In genomic region chr13:48401480-48401879, GRCh38 we compare ENCODE assay signal across 14 cellular contexts. TPM values are rescaled to one million over a fixed set of nuclear protein-coding genes. Genes with fewer than 3 reads are reported as not detected.
A peak's percentile ranks its signal among the peaks of the same experiment; 100 is the strongest.
DNase-seq lines count a peak whose midpoint lies in the region; ATAC-seq, FAIRE-seq and TF ChIP-seq lines count a peak whose summit lies in the region.
"Had no signal": no experiment of that assay in that cellular context is flagged by ENCODE, and none has a peak within 500 bp of the region (broad histone marks: within the 10 kb centered on the region; RNA-seq: fewer than 3 reads in every experiment).

No MANE protein-coding gene starts in this region.

- peak overlapping the region; percentile 74 for H3K9ac ChIP-seq in GM23248
- no peak overlapping the region for H3K9ac ChIP-seq in K562 (ENCODE audit: insufficient read depth in 1 of 2, low read depth in 2 of 2, low read length in 2 of 2)

- peaks cover 75% of the 10 kb centered on the region for H3K4me1 ChIP-seq in GM23248 (ENCODE audit: insufficient read depth)
- H3K4me1 ChIP-seq in K562 (replicated peaks in 1 of 2; ENCODE audit: control insufficient read depth in 2 of 2, insufficient read depth in 2 of 2, low read length in 2 of 2), result no peaks in the 10 kb centered on the region
- peaks cover 39 to 46% of the 10 kb centered on the region in 2 donors for H3K4me1 ChIP-seq in naive thymus-derived CD4-positive, alpha-beta T cell (ENCODE audit: control insufficient read depth in 2 of 2, insufficient read depth in 2 of 2, low read length in 2 of 2)
- H3K4me1 ChIP-seq: colonic mucosa had no signal

- H3K27me3 Mint-ChIP-seq in naive thymus-derived CD4-positive, alpha-beta T cell, result no peaks in the 10 kb centered on the region

- H3K9me3 Mint-ChIP-seq in naive thymus-derived CD4-positive, alpha-beta T cell, result peaks cover 0 to 5% (median 0%) of the 10 kb centered on the region in 11 donors

- no peaks in the 10 kb centered on the region for H3K9me3 ChIP-seq in GM23248 (ENCODE audit: low read depth)
- no peaks in the 10 kb centered on the region for H3K9me3 ChIP-seq in K562 (replicated peaks; ENCODE audit: control insufficient read depth, insufficient read depth, low read depth, low read length)
- no peaks in the 10 kb centered on the region for H3K9me3 ChIP-seq in naive thymus-derived CD4-positive, alpha-beta T cell (ENCODE audit: control insufficient read depth in 2 of 3, low read length in 3 of 3)
- H3K9me3 ChIP-seq: colonic mucosa had no signal

- H3K27me3 ChIP-seq in GM23248 (replicated peaks; ENCODE audit: insufficient read depth) (no peaks in the 10 kb centered on the region), K562 (ENCODE audit: control insufficient read depth in 2 of 2, insufficient read depth in 2 of 2, low read length in 2 of 2) (no peaks in the 10 kb centered on the region)
- no peaks in the 10 kb centered on the region for H3K27me3 ChIP-seq in naive thymus-derived CD4-positive, alpha-beta T cell (ENCODE audit: control insufficient read depth in 2 of 2, insufficient read depth in 2 of 2, low read length in 2 of 2)
- H3K27me3 ChIP-seq: colonic mucosa had no signal

- no peak for TF ChIP-seq EP300 in K562 (IDR thresholded peaks at IDR 0.05; ENCODE audit: low read length)

- no peaks in the 10 kb centered on the region for H4K20me1 ChIP-seq in GM23248 (ENCODE audit: insufficient read depth)
- H4K20me1 ChIP-seq in K562 (replicated peaks; ENCODE audit: control insufficient read depth, insufficient read depth, low read length), result no peaks in the 10 kb centered on the region

- H3K4me2 ChIP-seq in GM23248 (ENCODE audit: unreplicated experiment) (peak overlapping the region; percentile 81), K562 (ENCODE audit: insufficient read depth, low read length) (no peak overlapping the region)

- peak overlapping the region; percentile 63 for H3K27ac ChIP-seq in 22Rv1
- H3K27ac ChIP-seq in GM23248, result peak overlapping the region; percentile 91
- H3K27ac ChIP-seq in K562 (ENCODE audit: extremely low read depth, low read depth, low read length), result no peak overlapping the region
- H3K27ac ChIP-seq in naive thymus-derived CD4-positive, alpha-beta T cell (ENCODE audit: low read depth, low read length), result peak overlapping the region; percentile 49
- H3K27ac ChIP-seq: colonic mucosa had no signal

- H3K36me3 Mint-ChIP-seq in naive thymus-derived CD4-positive, alpha-beta T cell, result peaks cover 0 to 15% (median 3%) of the 10 kb centered on the region in 5 donors

- H3K4me3 Mint-ChIP-seq in naive thymus-derived CD4-positive, alpha-beta T cell, result peak overlapping the region in 7 of 10 donors; percentile 36 to 83 (median 55)

- in situ Hi-C loops in GM23248 (cut with MboI) (no loop called here), K562 (cut with MboI) (no loop called here)

- intact Hi-C loops in K562 (cut with micrococcal nuclease), result no loop called here
- intact Hi-C loops in naive thymus-derived CD4-positive, alpha-beta T cell (cut with micrococcal nuclease), result loop anchor here (1.0 to 5.0 kb wide), 11 partner anchors 10 to 368 kb away; partner anchors contain the start of gene ITM2B (in 1 of the 2)

- CTCF ChIA-PET in K562 (lab: Yijun Ruan, JAX; ENCODE audit: low intra/inter-chr PET ratio), result no interaction called here
- CTCF ChIA-PET in naive thymus-derived CD4-positive, alpha-beta T cell (lab: Charles Lee), result interaction anchor here (0.6 to 3.9 kb wide), 8 partner anchors 11 to 1184 kb away, joined by 3 to 66 read pairs (median 4); partner anchors contain the start of genes LPAR6 and RCBTB1

- DNase-seq in GM23248 (peak; percentile 16), K562 (ENCODE audit: extremely low read depth in 1 of 4, low spot score in 3 of 4) (no peak), erythroblast (lab: John Stamatoyannopoulos, UW) (no peak), SKM-1 (lab: John Stamatoyannopoulos, UW; ENCODE audit: unreplicated experiment) (no peak), DMS79 treated with DMSO at 0.1 percent for 48 hours (lab: John Stamatoyannopoulos, UW) (no peak)
- no peak for DNase-seq in naive thymus-derived CD4-positive, alpha-beta T cell
- DNase-seq: activated T-cell treated with anti-CD3 and anti-CD28 coated beads, Interleukin-2, amount 50 U/mL, for 72 hours; colonic mucosa; COR-L47; KG1; NCI-H524 treated with DMSO at 0.1 percent for 48 hours; nucleus accumbens had no signal

- TF ChIP-seq POLR2A in K562 (conservative IDR thresholded peaks at IDR 0.05) (no peak), erythroblast (IDR thresholded peaks at IDR 0.05; ENCODE audit: low read length) (no peak)

- H3K36me3 ChIP-seq in GM23248 (ENCODE audit: low read depth), result no peaks in the 10 kb centered on the region
- H3K36me3 ChIP-seq in K562 (ENCODE audit: control insufficient read depth, insufficient read depth, low read length), result no peaks in the 10 kb centered on the region
- no peaks in the 10 kb centered on the region for H3K36me3 ChIP-seq in naive thymus-derived CD4-positive, alpha-beta T cell (ENCODE audit: control insufficient read depth in 2 of 3, insufficient read depth in 3 of 3, low read length in 3 of 3)
- H3K36me3 ChIP-seq: colonic mucosa had no signal

- H3K4me1 Mint-ChIP-seq in naive thymus-derived CD4-positive, alpha-beta T cell, result peaks cover 29 to 84% (median 69%) of the 10 kb centered on the region in 7 donors

- H3K9me2 ChIP-seq in GM23248 (ENCODE audit: insufficient read depth), result no peaks in the 10 kb centered on the region

- H3K79me2 ChIP-seq in GM23248 (ENCODE audit: insufficient read depth) (peaks cover 54% of the 10 kb centered on the region), K562 (ENCODE audit: control insufficient read depth, insufficient read depth, low read length) (no peaks in the 10 kb centered on the region)

- no peak for ATAC-seq in K562
- no peak for ATAC-seq in naive thymus-derived CD4-positive, alpha-beta T cell
- no peak for ATAC-seq in HG03442 (IDR thresholded peaks at IDR 0.05; ENCODE audit: unreplicated experiment)
- ATAC-seq: activated T-cell treated with anti-CD3 and anti-CD28 coated beads, Interleukin-2, amount 50 U/mL, for 72 hours had no signal

- WGBS in GM23248 (ENCODE audit: low coverage in 1 of 2, low lambda C conversion rate in 2 of 2, missing lambda C conversion rate in 2 of 2), 2 experiments, result 0 to 5% methylated on average over 2 of the region's 2 CpGs
- 5% methylated on average over 2 of the region's 2 CpGs for WGBS in K562 (ENCODE audit: insufficient coverage, low coverage, missing lambda C conversion rate)

- peak overlapping the region; percentile 42 for H3K4me3 ChIP-seq in GM23248
- H3K4me3 ChIP-seq in K562, result no peak overlapping the region
- no peak overlapping the region for H3K4me3 ChIP-seq in naive thymus-derived CD4-positive, alpha-beta T cell (ENCODE audit: low read length)
- H3K4me3 ChIP-seq: colonic mucosa had no signal

- BruUV-seq in K562 (replicated peaks; lab: Mats Ljungman, UMichigan), result no TSS peak

- FAIRE-seq in K562 (lab: Jason Lieb, UNC), result peak; percentile 23

- H3K27ac Mint-ChIP-seq in naive thymus-derived CD4-positive, alpha-beta T cell, result peak overlapping the region in 6 of 9 donors; percentile 12 to 90 (median 74)

- TF ChIP-seq CTCF in 22Rv1 (IDR thresholded peaks at IDR 0.05) (no peak), K562 (IDR thresholded peaks at IDR 0.05 in 2 of 3, conservative IDR thresholded peaks at IDR 0.05 in 1 of 3; ENCODE audit: insufficient read depth in 2 of 3, low read depth in 1 of 3, low read length in 3 of 3) (no peak)

- peaks cover 51% of the 10 kb centered on the region for H3F3A ChIP-seq in GM23248 (ENCODE audit: insufficient read depth)

- H2AFZ ChIP-seq in GM23248 (no peak overlapping the region), K562 (ENCODE audit: low read depth, low read length) (no peak overlapping the region)

- H3K9me1 ChIP-seq in K562 (ENCODE audit: control insufficient read depth, insufficient read depth, low read length), result no peaks in the 10 kb centered on the region

- POLR2A ChIA-PET in K562 (lab: Yijun Ruan, JAX), result no interaction called here
- POLR2A ChIA-PET in naive thymus-derived CD4-positive, alpha-beta T cell (lab: Charles Lee), result interaction anchor here (0.6 to 2.7 kb wide), 8 partner anchors 11 to 253 kb away, joined by 3 to 24 read pairs (median 8); partner anchors contain the start of genes LPAR6 and RCBTB2

- no peak for TF ChIP-seq RAD21 in K562 (CRISPR knock-in tag; conservative IDR thresholded peaks at IDR 0.05 in 1 of 2, IDR thresholded peaks at IDR 0.05 in 1 of 2)

TF ChIP-seq in K562, 482 proteins besides CTCF, POLR2A, EP300 and RAD21:
- TF ChIP-seq PRPF4 (IDR thresholded peaks at IDR 0.05; ENCODE audit: insufficient read depth, low read depth, low read length, poor library complexity, severe bottlenecking), result no peak
- no peak for TF ChIP-seq GATAD2A (IDR thresholded peaks at IDR 0.05)
- TF ChIP-seq BHLHE40 (IDR thresholded peaks at IDR 0.05; ENCODE audit: low read length), result no peak
- TF ChIP-seq ZSCAN29 (IDR thresholded peaks at IDR 0.05), result no peak
- no peak for TF ChIP-seq SMARCE1 (IDR thresholded peaks at IDR 0.05)
- TF ChIP-seq ZFP1 (CRISPR knock-in tag; IDR thresholded peaks at IDR 0.05), result no peak

RNA-seq across cellular contexts. Expression of gene LPAR6, which starts 11.4 kb away (rescaled TPM):
- 2.8 and 8.1 TPM in 2 replicates for total RNA-seq in GM23248 (2014; rRNA removed; shearing (Covaris generic))
- polyA plus RNA-seq in GM23248 (2016; fragmentation: Nextera tagmentation; extraction: Ambion mirVana) (3.8 and 6.6 TPM in 2 replicates), K562 (2011; rRNA removed) (0.05 and 0.10 TPM in 2 replicates), K562 (2014; fragmentation: Illumina TruSeq; extraction: Trizol) (not detected in 2 replicates), K562 (2014; fragmentation: Nextera tagmentation; extraction: Ambion mirVana) (under 1 TPM; 0.04 to 0.14 TPM), K562 (2014; rRNA removed) (0.22 TPM in 1 of 2 replicates, not detected in the other)
- not detected in 2 replicates for total RNA-seq in K562 (2011; cell fraction: chromatin; rRNA removed; ENCODE audit: low replicate concordance)
- not detected in 2 replicates for total RNA-seq in K562 (2011; cell fraction: nucleolus; rRNA removed)
- not detected in 2 replicates for total RNA-seq in K562 (2011; cell fraction: nucleoplasm; rRNA removed)
- total RNA-seq in K562 (2014; rRNA removed) (not detected in 2 replicates), K562 (2014; rRNA removed; fragmentation: Illumina TruSeq; extraction: Trizol) (not detected in 2 replicates), K562 (2015; rRNA removed; fragmentation: Illumina TruSeq; extraction: Trizol) (0.11 TPM in 1 of 2 replicates, not detected in the other), K562 (2021) (not detected in 2 replicates)
- polyA plus RNA-seq in K562 (2011; cell fraction: cytosol; rRNA removed), result not detected in 2 replicates
- polyA plus RNA-seq in K562 (2011; cell fraction: nucleus; rRNA removed), result not detected in 2 replicates
- polyA plus RNA-seq in K562 (2012), result 0.13 and 0.48 TPM in 2 replicates
- polyA minus RNA-seq in K562 (2011; rRNA and poly(A)+ RNA removed), result not detected in 2 replicates
- not detected in 2 replicates for polyA minus RNA-seq in K562 (2011; cell fraction: cytosol; rRNA and poly(A)+ RNA removed)
- not detected in 2 replicates for polyA minus RNA-seq in K562 (2011; cell fraction: nucleus; rRNA and poly(A)+ RNA removed)
- 10 to 100 TPM; 24.1 to 60.4 (median 32.8) TPM for total RNA-seq in naive thymus-derived CD4-positive, alpha-beta T cell
- polyA plus RNA-seq in naive thymus-derived CD4-positive, alpha-beta T cell, result 10 to 100 TPM; 51.0 to 59.8 TPM
